ENCODE assay signal across 1 cellular context in the genomic region with DNA sequence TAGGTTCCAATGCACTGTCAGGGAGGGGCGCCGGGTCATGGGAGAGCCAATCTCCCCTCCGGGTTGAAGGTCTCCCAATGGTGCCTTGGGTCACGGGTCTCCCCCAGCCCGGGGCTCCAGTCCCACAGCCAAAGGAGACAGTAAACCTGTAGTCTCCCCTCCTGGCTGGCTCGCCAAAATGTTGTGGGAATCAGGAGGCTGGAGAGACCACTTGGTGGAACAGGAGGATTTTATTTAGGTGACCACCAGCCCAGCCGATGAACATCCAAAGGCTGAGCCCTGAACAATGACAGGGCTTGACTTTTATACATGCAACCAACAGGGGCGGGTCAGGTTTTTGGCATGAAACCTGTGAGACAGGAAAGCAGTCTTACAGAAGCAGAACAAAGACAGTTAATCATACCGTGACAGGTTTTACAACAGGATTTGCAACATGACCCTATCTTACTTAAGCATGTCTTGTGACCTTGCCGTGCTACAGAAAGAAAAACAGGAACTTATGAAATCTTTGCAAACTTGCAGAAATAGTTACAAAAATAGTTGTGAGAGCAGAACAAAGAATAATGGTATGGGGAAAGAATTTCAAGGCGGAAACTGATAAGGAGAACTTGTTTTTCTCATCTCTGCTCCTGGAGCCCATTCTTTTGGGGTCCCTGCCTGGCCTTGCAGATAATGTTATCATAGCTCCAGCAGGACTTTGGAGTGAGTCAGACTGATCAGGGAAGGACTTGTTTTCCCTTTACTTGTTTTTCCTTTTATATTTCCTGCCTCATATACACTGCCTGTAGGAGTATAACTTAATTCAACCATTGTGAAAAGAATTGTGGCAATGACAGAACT.
TF ChIP-seq lines count a peak whose summit lies in the region.

No MANE protein-coding gene starts in this region.

TF ChIP-seq in HCT116, 20 proteins besides CTCF, POLR2A, EP300 and RAD21 (continued from another document):
- TF ChIP-seq, protein P1, sequence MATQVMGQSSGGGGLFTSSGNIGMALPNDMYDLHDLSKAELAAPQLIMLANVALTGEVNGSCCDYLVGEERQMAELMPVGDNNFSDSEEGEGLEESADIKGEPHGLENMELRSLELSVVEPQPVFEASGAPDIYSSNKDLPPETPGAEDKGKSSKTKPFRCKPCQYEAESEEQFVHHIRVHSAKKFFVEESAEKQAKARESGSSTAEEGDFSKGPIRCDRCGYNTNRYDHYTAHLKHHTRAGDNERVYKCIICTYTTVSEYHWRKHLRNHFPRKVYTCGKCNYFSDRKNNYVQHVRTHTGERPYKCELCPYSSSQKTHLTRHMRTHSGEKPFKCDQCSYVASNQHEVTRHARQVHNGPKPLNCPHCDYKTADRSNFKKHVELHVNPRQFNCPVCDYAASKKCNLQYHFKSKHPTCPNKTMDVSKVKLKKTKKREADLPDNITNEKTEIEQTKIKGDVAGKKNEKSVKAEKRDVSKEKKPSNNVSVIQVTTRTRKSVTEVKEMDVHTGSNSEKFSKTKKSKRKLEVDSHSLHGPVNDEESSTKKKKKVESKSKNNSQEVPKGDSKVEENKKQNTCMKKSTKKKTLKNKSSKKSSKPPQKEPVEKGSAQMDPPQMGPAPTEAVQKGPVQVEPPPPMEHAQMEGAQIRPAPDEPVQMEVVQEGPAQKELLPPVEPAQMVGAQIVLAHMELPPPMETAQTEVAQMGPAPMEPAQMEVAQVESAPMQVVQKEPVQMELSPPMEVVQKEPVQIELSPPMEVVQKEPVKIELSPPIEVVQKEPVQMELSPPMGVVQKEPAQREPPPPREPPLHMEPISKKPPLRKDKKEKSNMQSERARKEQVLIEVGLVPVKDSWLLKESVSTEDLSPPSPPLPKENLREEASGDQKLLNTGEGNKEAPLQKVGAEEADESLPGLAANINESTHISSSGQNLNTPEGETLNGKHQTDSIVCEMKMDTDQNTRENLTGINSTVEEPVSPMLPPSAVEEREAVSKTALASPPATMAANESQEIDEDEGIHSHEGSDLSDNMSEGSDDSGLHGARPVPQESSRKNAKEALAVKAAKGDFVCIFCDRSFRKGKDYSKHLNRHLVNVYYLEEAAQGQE (IDR thresholded peaks at IDR 0.05; ENCODE audit: low read depth) = no peak
- TF ChIP-seq ATF3 (IDR thresholded peaks at IDR 0.05) (no peak), YY1 (IDR thresholded peaks at IDR 0.05; ENCODE audit: extremely low read depth, insufficient replicate concordance, low read depth, low read length) (no peak), TCF7L2 (IDR thresholded peaks at IDR 0.05; ENCODE audit: borderline replicate concordance, extremely low read depth, insufficient read depth, insufficient read length) (peak; percentile 25), FOSL1 (IDR thresholded peaks at IDR 0.05; ENCODE audit: low read depth) (no peak), EZH2phosphoT487 (IDR thresholded peaks at IDR 0.05; ENCODE audit: borderline replicate concordance) (no peak)
- TF ChIP-seq, protein P2, sequence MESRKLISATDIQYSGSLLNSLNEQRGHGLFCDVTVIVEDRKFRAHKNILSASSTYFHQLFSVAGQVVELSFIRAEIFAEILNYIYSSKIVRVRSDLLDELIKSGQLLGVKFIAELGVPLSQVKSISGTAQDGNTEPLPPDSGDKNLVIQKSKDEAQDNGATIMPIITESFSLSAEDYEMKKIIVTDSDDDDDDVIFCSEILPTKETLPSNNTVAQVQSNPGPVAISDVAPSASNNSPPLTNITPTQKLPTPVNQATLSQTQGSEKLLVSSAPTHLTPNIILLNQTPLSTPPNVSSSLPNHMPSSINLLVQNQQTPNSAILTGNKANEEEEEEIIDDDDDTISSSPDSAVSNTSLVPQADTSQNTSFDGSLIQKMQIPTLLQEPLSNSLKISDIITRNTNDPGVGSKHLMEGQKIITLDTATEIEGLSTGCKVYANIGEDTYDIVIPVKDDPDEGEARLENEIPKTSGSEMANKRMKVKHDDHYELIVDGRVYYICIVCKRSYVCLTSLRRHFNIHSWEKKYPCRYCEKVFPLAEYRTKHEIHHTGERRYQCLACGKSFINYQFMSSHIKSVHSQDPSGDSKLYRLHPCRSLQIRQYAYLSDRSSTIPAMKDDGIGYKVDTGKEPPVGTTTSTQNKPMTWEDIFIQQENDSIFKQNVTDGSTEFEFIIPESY (IDR thresholded peaks at IDR 0.05; ENCODE audit: extremely low read depth, insufficient replicate concordance, low read length) = no peak
- TF ChIP-seq, protein P3, sequence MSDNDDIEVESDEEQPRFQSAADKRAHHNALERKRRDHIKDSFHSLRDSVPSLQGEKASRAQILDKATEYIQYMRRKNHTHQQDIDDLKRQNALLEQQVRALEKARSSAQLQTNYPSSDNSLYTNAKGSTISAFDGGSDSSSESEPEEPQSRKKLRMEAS (IDR thresholded peaks at IDR 0.05) = no peak
TF ChIP-seq in HCT116: peak in this region for 5.
